Comparison of ENCODE assay signal across 1 cellular context in genomic region chr2:113757059-113757657, GRCh38.
TF ChIP-seq lines count a peak whose summit lies in the region.

No MANE protein-coding gene starts in this region.

TF ChIP-seq in K562, 482 proteins besides CTCF, POLR2A, EP300 and RAD21 (continued from another document):
- TF ChIP-seq ZNF512 (tag; IDR thresholded peaks at IDR 0.05) (0 out of 2 replicates have a peak, but pooled peaks have one; percentile 6), CBX1 (IDR thresholded peaks at IDR 0.05; ENCODE audit: low read depth) (no peak), NRF1 (conservative IDR thresholded peaks at IDR 0.05 in 1 of 2, IDR thresholded peaks at IDR 0.05 in 1 of 2) (no peak), LCOR (CRISPR knock-in tag; IDR thresholded peaks at IDR 0.05) (peak; percentile 22; the same call in 1 of the 2 replicates), ZNF316 (IDR thresholded peaks at IDR 0.05) (peak; percentile 53; the same call in 1 of the 2 replicates), HNRNPH1 (optimal IDR thresholded peaks at IDR 0.05; ENCODE audit: low read depth, low read length) (no peak), TAF15 (IDR thresholded peaks at IDR 0.05; ENCODE audit: low read depth, low read length) (no peak), GATAD2A (IDR thresholded peaks at IDR 0.05) (no peak), KAT7 (CRISPR knock-in tag; IDR thresholded peaks at IDR 0.05; ENCODE audit: borderline replicate concordance) (0 out of 2 replicates have a peak, but pooled peaks have one; percentile 19)
